ENCODE assay signal across 23 cellular contexts in genomic region chr12:127459166-127459565, GRCh38.
"Had no signal": no experiment of that assay in that cellular context is flagged by ENCODE, and none has a peak within 500 bp of the region (broad histone marks: within the 10 kb centered on the region; RNA-seq: fewer than 3 reads in every experiment).

No MANE protein-coding gene starts in this region.

- H3K4me1 ChIP-seq: Peyer's patch, SJCRH30 had no signal

- H3K9ac ChIP-seq: KMS-11 had no signal

- H3K9me3 ChIP-seq: ascending aorta, Peyer's patch, SJCRH30 had no signal

- H3K36me3 ChIP-seq: ascending aorta, Peyer's patch, SJCRH30 had no signal

- DNase-seq: activated CD4-positive, alpha-beta T cell treated with anti-CD3 and anti-CD28 coated beads for 4 hours; activated CD8-positive, alpha-beta memory T cell treated with anti-CD3 and anti-CD28 coated beads, Interleukin-2, amount 50 U/mL, for 4 hours; activated CD8-positive, alpha-beta T cell treated with anti-CD3 and anti-CD28 coated beads for 36 hours; activated naive CD4-positive, alpha-beta T cell treated with anti-CD3 and anti-CD28 coated beads, Interleukin-2, amount 50 U/mL, for 16 hours; activated naive CD8-positive, alpha-beta T cell treated with anti-CD3 and anti-CD28 coated beads, Interleukin-2, amount 10 ng/mL, durations not matched to agents 7 days and 5 days; activated T-cell treated with anti-CD3 and anti-CD28 coated beads, Interleukin-2, amount 50 U/mL, for 72 hours; NCI-H1105 treated with DMSO at 0.1 percent for 48 hours; NCI-H1436 treated with DMSO at 0.1 percent for 48 hours; NCI-H187; NCI-H2227 treated with DMSO at 0.1 percent for 48 hours; NCI-H446 treated with DMSO at 0.1 percent for 48 hours; NCI-H526; NCI-H774; OCI-M1; Peyer's patch; Right ventricle myocardium superior; SJCRH30; SW 1271 had no signal

- H3K27ac ChIP-seq: ascending aorta, KMS-11, Peyer's patch, RWPE1, SJCRH30 had no signal

- H3K27me3 ChIP-seq: ascending aorta, SJCRH30 had no signal

- H3K4me3 ChIP-seq: ascending aorta, Peyer's patch, SJCRH30 had no signal

- H3K4me2 ChIP-seq: KMS-11 had no signal

- ATAC-seq: activated CD4-positive, CD25-positive, alpha-beta regulatory T cell treated with anti-CD3 and anti-CD28 coated beads, Interleukin-2, amount 50 U/mL, for 24 hours; activated CD8-positive, alpha-beta T cell treated with anti-CD3 and anti-CD28 coated beads for 36 hours; activated T-cell treated with anti-CD3 and anti-CD28 coated beads, Interleukin-2, amount 50 U/mL, for 72 hours; SK-N-SH treated with all-trans-retinoic acid at 6 μM for 48 hours had no signal
